12 cellular contexts compared by ENCODE assay signal in the genomic region with DNA sequence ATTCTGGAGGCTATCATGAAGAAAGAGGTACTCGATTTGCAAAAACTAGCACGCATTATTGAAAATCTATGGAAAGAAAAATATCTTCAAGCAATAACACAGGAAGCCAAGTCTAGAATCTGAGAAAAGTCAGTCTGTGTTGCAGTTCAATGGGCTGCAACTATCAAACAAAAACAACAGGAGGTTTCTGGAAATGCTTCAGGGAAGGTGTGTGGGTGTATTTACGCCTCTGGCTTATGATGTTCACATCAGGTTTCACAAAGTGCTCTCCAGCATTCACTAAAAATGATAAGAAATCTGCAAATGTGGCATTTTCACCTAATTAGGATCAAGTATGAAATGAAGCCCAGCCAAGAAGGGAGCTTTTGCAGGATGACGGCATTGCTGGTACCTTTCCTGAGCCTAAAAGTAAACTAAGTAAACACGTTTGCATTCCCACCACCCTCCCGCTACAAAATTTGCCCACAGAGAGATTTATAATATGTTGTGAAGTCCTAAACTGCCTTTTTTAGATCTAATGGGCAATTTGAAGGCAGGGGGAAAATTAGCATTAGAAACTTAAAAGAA.
"Had no signal": no experiment of that assay in that cellular context is flagged by ENCODE, and none has a peak within 500 bp of the region (broad histone marks: within the 10 kb centered on the region; RNA-seq: fewer than 3 reads in every experiment).

No MANE protein-coding gene starts in this region.

- H3K27me3 ChIP-seq: ovary, tibial nerve, vagina had no signal

- H3K27ac ChIP-seq: ovary, tibial nerve, vagina had no signal

- H3K36me3 ChIP-seq: ovary, tibial nerve, vagina had no signal

- DNase-seq: activated B cell treated with CpG ODN at 0.5 μM for 24 hours; activated CD4-positive, alpha-beta memory T cell treated with anti-CD3 and anti-CD28 coated beads for 36 hours; activated CD4-positive, alpha-beta T cell treated with anti-CD3 and anti-CD28 coated beads for 4 hours; activated gamma-delta T cell treated with Interleukin-2 at 50 U/mL for 16 hours; activated T-cell treated with anti-CD3 and anti-CD28 coated beads for 4 hours; effector memory CD8-positive, alpha-beta T cell; immature natural killer cell; ovary; stimulated activated naive CD8-positive, alpha-beta T cell treated with anti-CD3 and anti-CD28 coated beads, Interleukin-15, Interleukin-2, amounts not matched to agents 100 U/mL and 50 U/mL, for 24 hours had no signal

- H3K4me1 ChIP-seq: tibial nerve, vagina had no signal

- ATAC-seq: activated naive CD4-positive, alpha-beta T cell treated with anti-CD3 and anti-CD28 coated beads, Interleukin-2, amount 50 U/mL, for 72 hours; effector memory CD8-positive, alpha-beta T cell; stimulated activated naive CD8-positive, alpha-beta T cell treated with anti-CD3 and anti-CD28 coated beads, Interleukin-15, Interleukin-2, amounts not matched to agents 100 U/mL and 50 U/mL, for 24 hours had no signal

- H3K4me3 ChIP-seq: ovary, tibial nerve, vagina had no signal

- H3K9me3 ChIP-seq: ovary, tibial nerve, vagina had no signal
